9 cellular contexts compared by ENCODE assay signal in genomic region chr13:41019578-41020347, GRCh38. TPM values are rescaled to one million over a fixed set of nuclear protein-coding genes. Genes with fewer than 3 reads are reported as not detected.
DNase-seq lines count a peak whose midpoint lies in the region; ATAC-seq, FAIRE-seq and TF ChIP-seq lines count a peak whose summit lies in the region.
"Had no signal": no experiment of that assay in that cellular context is flagged by ENCODE, and none has a peak within 500 bp of the region (broad histone marks: within the 10 kb centered on the region; RNA-seq: fewer than 3 reads in every experiment).

No MANE protein-coding gene starts in this region.

- 94% methylated on average over 2 of the region's 2 CpGs for WGBS in thymus

- 0 out of 3 replicates have a peak, but pooled peaks have one; percentile 32 for ATAC-seq in GM23338

- H3K4me2 ChIP-seq in GM23338 (no peak overlapping the region), PC-9 (peak overlapping the region; percentile 92), keratinocyte (ENCODE audit: control insufficient read depth, extremely low read depth, insufficient read depth, low read depth, low read length) (peak overlapping the region; percentile 56)

- H3K27ac Mint-ChIP-seq in GM23338 = no peak overlapping the region

- POLR2A ChIA-PET in PC-9 (lab: Charles Lee; ENCODE audit: unreplicated experiment) = no interaction called here

- H4K20me1 ChIP-seq in GM23338 (replicated peaks; ENCODE audit: insufficient read depth) (no peaks in the 10 kb centered on the region), PC-9 (ENCODE audit: insufficient read depth) (no peaks in the 10 kb centered on the region), keratinocyte (ENCODE audit: control insufficient read depth, extremely low read depth, insufficient read depth, low read length) (no peaks in the 10 kb centered on the region)

- H3K9me3 Mint-ChIP-seq in GM23338 = no peaks in the 10 kb centered on the region
- H3K9me3 Mint-ChIP-seq: neural crest cell had no signal

- H3K4me1 Mint-ChIP-seq in GM23338 = peaks cover 42% of the 10 kb centered on the region

- H3K9me1 ChIP-seq in keratinocyte (ENCODE audit: control insufficient read depth, extremely low read depth, insufficient read depth, low read length) = no peaks in the 10 kb centered on the region

- no peaks in the 10 kb centered on the region for H3K79me2 ChIP-seq in GM23338 (replicated peaks; ENCODE audit: insufficient read depth)
- peaks cover 58% of the 10 kb centered on the region for H3K79me2 ChIP-seq in PC-9 (ENCODE audit: low read depth)
- H3K79me2 ChIP-seq in keratinocyte (ENCODE audit: control insufficient read depth, insufficient read depth, low read length) = peaks cover 70% of the 10 kb centered on the region

- DNase-seq in GM23338 (ENCODE audit: low spot score) (no peak), PC-9 (no peak), keratinocyte (ENCODE audit: low read depth, low spot score) (no peak), NCI-H2171 treated with DMSO at 0.1 percent for 48 hours (lab: John Stamatoyannopoulos, UW) (no peak), GM03348 (ENCODE audit: low spot score) (no peak)
- DNase-seq in activated T-cell treated with anti-CD3 and anti-CD28 coated beads, Interleukin-2, amount 50 U/mL, for 48 hours = no peak
- DNase-seq: NCI-H1092 treated with DMSO at 0.1 percent for 48 hours had no signal

- H3F3A ChIP-seq in GM23338 (replicated peaks; ENCODE audit: low read depth) = no peaks in the 10 kb centered on the region
- peaks cover 7% of the 10 kb centered on the region for H3F3A ChIP-seq in PC-9 (ENCODE audit: insufficient read depth, low read depth)

- no peaks in the 10 kb centered on the region for H3K36me3 Mint-ChIP-seq in GM23338 (ENCODE audit: low read depth)

- H3K9me2 ChIP-seq in GM23338 (ENCODE audit: insufficient read depth) (no peaks in the 10 kb centered on the region), PC-9 (ENCODE audit: insufficient read depth) (no peaks in the 10 kb centered on the region)

- H3K9ac ChIP-seq in keratinocyte (ENCODE audit: control insufficient read depth, extremely low read depth, insufficient read depth, low read length) = peak overlapping the region; percentile 96

- intact Hi-C loops in PC-9 (cut with micrococcal nuclease; ENCODE audit: unreplicated experiment) = loop anchor here (2.0 to 10.0 kb wide), 3 partner anchors 25 to 55 kb away; partner anchors contain the start of gene WBP4

- H3K4me1 ChIP-seq in GM23338 (ENCODE audit: insufficient read depth) (peaks cover 43% of the 10 kb centered on the region), PC-9 (replicated peaks; ENCODE audit: insufficient read depth) (peaks cover 31% of the 10 kb centered on the region), keratinocyte (ENCODE audit: control insufficient read depth, extremely low read depth, insufficient read depth, low read length) (peaks cover 23% of the 10 kb centered on the region), thymus (ENCODE audit: control insufficient read depth, insufficient read depth, low read length) (peaks cover 5% of the 10 kb centered on the region)

- BruUV-seq in PC-9 (replicated peaks; lab: Mats Ljungman, UMichigan) = no TSS peak

- dilution Hi-C loops in keratinocyte (cut with MboI; ENCODE audit: extremely low pct_ligation_motif_present, low sequenced_read_pairs) = no loop called here

- H3K4me3 ChIP-seq in GM23338 (no peak overlapping the region), PC-9 (peak overlapping the region; percentile 77; the same call in 1 of the 2 replicates), keratinocyte (ENCODE audit: control insufficient read depth in 2 of 3, extremely low read depth in 1 of 3, insufficient read depth in 2 of 3, low read depth in 1 of 3, low read length in 3 of 3) (peak overlapping the region in 1 of 3 experiments; percentile 1), thymus (ENCODE audit: low read length) (peak overlapping the region; percentile 66)

- no peaks in the 10 kb centered on the region for H3K27me3 ChIP-seq in GM23338 (ENCODE audit: insufficient read depth)
- no peaks in the 10 kb centered on the region for H3K27me3 ChIP-seq in PC-9 (ENCODE audit: insufficient read depth, low read depth)
- H3K27me3 ChIP-seq in keratinocyte (ENCODE audit: control insufficient read depth, extremely low read depth, insufficient read depth, low read length) = no peaks in the 10 kb centered on the region
- no peaks in the 10 kb centered on the region for H3K27me3 ChIP-seq in thymus (ENCODE audit: control insufficient read depth, insufficient read depth)

- no peaks in the 10 kb centered on the region for H3K27me3 Mint-ChIP-seq in GM23338 (ENCODE audit: insufficient read depth, low read depth, poor library complexity)

- no peak for TF ChIP-seq CTCF in GM23338 (conservative IDR thresholded peaks at IDR 0.05; ENCODE audit: low read depth in 2 of 2)
- TF ChIP-seq CTCF in PC-9 (conservative IDR thresholded peaks at IDR 0.05) = no peak
- no peak for TF ChIP-seq CTCF in keratinocyte (optimal IDR thresholded peaks at IDR 0.05 in 1 of 3, IDR thresholded peaks at IDR 0.05 in 1 of 3, conservative IDR thresholded peaks at IDR 0.05 in 1 of 3; ENCODE audit: extremely low read depth in 1 of 3, insufficient read depth in 2 of 3, low read length in 3 of 3)

- H2AFZ ChIP-seq in GM23338 (no peak overlapping the region), PC-9 (no peak overlapping the region), keratinocyte (ENCODE audit: control insufficient read depth, low read length) (peak overlapping the region; percentile 40)

- peak; percentile 20 for FAIRE-seq in keratinocyte (lab: Jason Lieb, UNC)

- CTCF ChIA-PET in PC-9 (lab: Charles Lee) = no interaction called here

- no peak overlapping the region for H3K4me3 Mint-ChIP-seq in GM23338
- H3K4me3 Mint-ChIP-seq: neural crest cell had no signal

- H3K9me3 ChIP-seq in PC-9 (ENCODE audit: insufficient read depth, low read depth) = no peaks in the 10 kb centered on the region
- no peaks in the 10 kb centered on the region for H3K9me3 ChIP-seq in keratinocyte (ENCODE audit: control insufficient read depth, low read depth, low read length)
- no peaks in the 10 kb centered on the region for H3K9me3 ChIP-seq in thymus (ENCODE audit: control insufficient read depth)

- H3K36me3 ChIP-seq in GM23338 (ENCODE audit: insufficient read depth) = no peaks in the 10 kb centered on the region
- 0 out of 2 replicates have a peak, but pooled peaks cover 4% of the 10 kb centered on the region for H3K36me3 ChIP-seq in PC-9 (ENCODE audit: low read depth)
- no peaks in the 10 kb centered on the region for H3K36me3 ChIP-seq in keratinocyte (ENCODE audit: control insufficient read depth in 2 of 2, extremely low read depth in 1 of 2, insufficient read depth in 2 of 2, low read length in 2 of 2)
- H3K36me3 ChIP-seq in thymus (ENCODE audit: control insufficient read depth, insufficient read depth) = no peaks in the 10 kb centered on the region

- H3K27ac ChIP-seq in GM23338 (ENCODE audit: low read depth) (no peak overlapping the region), PC-9 (peak overlapping the region; percentile 100), keratinocyte (ENCODE audit: control insufficient read depth, insufficient read depth, low read length) (peak overlapping the region; percentile 100), thymus (ENCODE audit: low read depth) (no peak overlapping the region)

TF ChIP-seq in GM23338, 12 proteins besides CTCF, POLR2A, EP300 and RAD21 (continues in another document):
- no peak for TF ChIP-seq JUNB (IDR thresholded peaks at IDR 0.05; ENCODE audit: unreplicated experiment)
- no peak for TF ChIP-seq NANOG (IDR thresholded peaks at IDR 0.05; ENCODE audit: borderline replicate concordance)

RNA-seq across cellular contexts. Expression of gene ELF1, which starts 0.6 kb away (rescaled TPM):
- total RNA-seq in GM23338 (2014; rRNA removed; shearing (Covaris generic)) = 11.4 and 12.7 TPM in 2 replicates
- polyA plus RNA-seq in GM23338 (2016; fragmentation: Nextera tagmentation; extraction: Ambion mirVana) (5.4 and 7.0 TPM in 2 replicates), keratinocyte (37.9 to 57.6 TPM (median 48.0 TPM) in 3 replicates), thymus (64.2 TPM)
- 31.2 and 36.0 TPM in 2 replicates for total RNA-seq in PC-9 (2021)
- polyA plus RNA-seq in keratinocyte (2011; ENCODE audit: low read depth) = 26.9 TPM
- polyA plus RNA-seq in keratinocyte (2011; cell fraction: cytosol; rRNA removed) = 22.0 and 37.8 TPM in 2 replicates
- polyA plus RNA-seq in keratinocyte (2011; cell fraction: nucleus; rRNA removed) = 59.1 and 72.8 TPM in 2 replicates
- 36.8 and 51.4 TPM in 2 replicates for polyA plus RNA-seq in keratinocyte (2012; ENCODE audit: low replicate concordance)
- 39.4 to 65.3 TPM (median 41.8 TPM) in 3 replicates for polyA minus RNA-seq in keratinocyte
- polyA minus RNA-seq in keratinocyte (2011; cell fraction: cytosol; rRNA and poly(A)+ RNA removed) = 29.7 TPM
- polyA minus RNA-seq in keratinocyte (2011; cell fraction: nucleus; rRNA and poly(A)+ RNA removed) = 63.2 and 99.9 TPM in 2 replicates

RNA-seq across cellular contexts. Expression of gene WBP4, which starts 41.5 kb away (rescaled TPM):
- total RNA-seq in GM23338 (2014; rRNA removed; shearing (Covaris generic)) = 7.6 TPM in 2 replicates
- polyA plus RNA-seq in GM23338 (2016; fragmentation: Nextera tagmentation; extraction: Ambion mirVana) = 33.2 and 33.8 TPM in 2 replicates
- 4.2 and 6.3 TPM in 2 replicates for total RNA-seq in PC-9 (2021)
- 5.9 to 13.5 TPM (median 9.3 TPM) in 3 replicates for polyA plus RNA-seq in keratinocyte
- 14.1 TPM for polyA plus RNA-seq in keratinocyte (2011; ENCODE audit: low read depth)
- 6.5 and 9.7 TPM in 2 replicates for polyA plus RNA-seq in keratinocyte (2011; cell fraction: cytosol; rRNA removed)
- 7.0 and 11.7 TPM in 2 replicates for polyA plus RNA-seq in keratinocyte (2011; cell fraction: nucleus; rRNA removed)
- polyA plus RNA-seq in keratinocyte (2012; ENCODE audit: low replicate concordance) = 9.5 and 13.8 TPM in 2 replicates
- polyA minus RNA-seq in keratinocyte = 0.33 to 3.1 TPM (median 0.66 TPM) in 3 replicates
- polyA minus RNA-seq in keratinocyte (2011; cell fraction: cytosol; rRNA and poly(A)+ RNA removed) = 3.6 TPM
- polyA minus RNA-seq in keratinocyte (2011; cell fraction: nucleus; rRNA and poly(A)+ RNA removed) = 1.7 and 4.0 TPM in 2 replicates
- 16.6 TPM for polyA plus RNA-seq in thymus

Comparison
In these comparisons a context has a peak if more than half of its experiments do, and no peak if none do; other contexts are left out.
1. H3K27ac ChIP-seq: peak in PC-9 (single experiment) and keratinocyte (single experiment); none in GM23338 (single experiment) and thymus (single experiment).